In the genomic region with DNA sequence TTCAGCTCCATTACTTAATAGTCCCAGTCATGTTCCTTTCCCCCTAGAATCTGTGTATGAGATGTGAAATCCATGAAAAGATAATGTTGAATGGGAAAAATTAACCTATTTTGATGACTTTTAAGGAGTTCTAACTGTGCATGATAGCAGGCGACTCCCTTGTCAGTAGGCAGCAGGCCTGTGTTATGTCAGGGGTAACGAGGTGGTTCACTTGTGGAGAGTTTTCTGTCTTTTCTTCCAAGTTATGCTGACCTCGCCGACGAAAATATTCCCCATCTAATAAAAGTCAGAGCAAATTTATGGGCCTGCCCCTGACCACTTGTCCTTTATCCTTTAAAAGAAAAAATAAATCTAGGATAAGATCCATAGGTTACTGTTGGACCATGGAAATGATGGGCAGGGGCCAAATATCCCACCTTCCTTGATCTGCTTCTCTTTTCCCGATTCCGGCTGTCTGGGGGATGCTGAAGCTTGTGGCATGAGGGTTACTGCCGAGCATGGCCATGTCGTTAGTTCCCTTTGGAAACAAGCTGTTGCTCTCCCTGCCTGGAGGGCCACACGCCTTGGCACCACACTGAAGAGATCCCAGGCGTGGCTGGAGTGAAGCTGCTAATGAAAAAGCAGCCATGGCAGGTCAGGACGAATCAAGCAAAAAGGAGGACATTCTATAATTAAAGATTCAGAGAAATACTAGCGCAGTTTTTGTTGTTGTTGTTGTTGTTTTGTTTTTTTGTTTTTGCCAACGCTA, we compare ENCODE assay signal across 22 cellular contexts.
DNase-seq lines count a peak whose midpoint lies in the region; TF ChIP-seq lines count a peak whose summit lies in the region.
"Had no signal": no experiment of that assay in that cellular context is flagged by ENCODE, and none has a peak within 500 bp of the region (broad histone marks: within the 10 kb centered on the region; RNA-seq: fewer than 3 reads in every experiment).

No MANE protein-coding gene starts in this region.

- WGBS in SK-N-SH (ENCODE audit: low lambda C conversion rate) = 75% methylated on average over 13 of the region's 14 CpGs
- no CpG with 5 or more reads among the region's 14 CpGs for WGBS in neuronal stem cell (ENCODE audit: extremely low coverage in 2 of 2, insufficient read length in 2 of 2, insufficient replicate concordance in 1 of 2), 2 donors

- no peak for DNase-seq in SK-N-SH
- DNase-seq in fibroblast of villous mesenchyme (ENCODE audit: low read depth) = peak; percentile 81
- no peak for DNase-seq in HPDE6-E6E7 (ENCODE audit: extremely low spot score)
- DNase-seq in neuronal stem cell (ENCODE audit: low spot score) = no peak
- no peak for DNase-seq in CD1c-positive myeloid dendritic cell (ENCODE audit: extremely low spot score)
- DNase-seq in effector memory CD4-positive, alpha-beta T cell = no peak
- DNase-seq: activated gamma-delta T cell, cortex of kidney, Kasumi-1, midbrain, natural killer cell, NCI-H1694, NCI-H2171, NCI-H510A treated with DMSO at 0.1 percent for 48 hours, ovary, T-helper 17 cell, thyroid gland had no signal

- no peak overlapping the region for H3K27ac ChIP-seq in HEK293 (ENCODE audit: extremely low read depth, low read depth, low read length)
- H3K27ac ChIP-seq in SK-N-SH (ENCODE audit: low read depth in 2 of 2, low read length in 1 of 2) = peak overlapping the region in 1 of 2 experiments; percentile 88; a peak in 2 of 4 replicates
- H3K27ac ChIP-seq in rectal smooth muscle tissue (ENCODE audit: low read depth, low read length) = peak overlapping the region; percentile 64
- H3K27ac ChIP-seq in neuronal stem cell (replicated peaks; ENCODE audit: low read length) = no peak overlapping the region
- H3K27ac ChIP-seq in effector memory CD4-positive, alpha-beta T cell (ENCODE audit: insufficient read depth, low read length, poor library complexity, severe bottlenecking) = no peak overlapping the region
- H3K27ac ChIP-seq: GM23248, HL-60, ovary, SJSA1, thyroid gland had no signal

- TF ChIP-seq CTCF in HEK293 (tag by site-specific recombination; IDR thresholded peaks at IDR 0.05) = no peak
- no peak for TF ChIP-seq CTCF in SK-N-SH (IDR thresholded peaks at IDR 0.05)
- no peak for TF ChIP-seq CTCF in fibroblast of villous mesenchyme (IDR thresholded peaks at IDR 0.05; ENCODE audit: insufficient read depth, low read depth, low read length)

- no peak overlapping the region for H2BK120ac ChIP-seq in neuronal stem cell (ENCODE audit: low read depth, low read length)

- H4K8ac ChIP-seq in neuronal stem cell (ENCODE audit: low read depth, low read length) = no peak overlapping the region

- no peaks in the 10 kb centered on the region for H3F3A ChIP-seq in SK-N-SH (replicated peaks; ENCODE audit: insufficient read depth)

- H2BK12ac ChIP-seq in neuronal stem cell (ENCODE audit: low read length) = no peak overlapping the region

- H2AFZ ChIP-seq in SK-N-SH (ENCODE audit: low read depth) = no peak overlapping the region
- H2AFZ ChIP-seq in neuronal stem cell (ENCODE audit: low read length) = no peak overlapping the region
- H2AFZ ChIP-seq: GM23248 had no signal

- no peak for TF ChIP-seq RAD21 in SK-N-SH (IDR thresholded peaks at IDR 0.05; ENCODE audit: low read length)

- H4K20me1 ChIP-seq in SK-N-SH (ENCODE audit: insufficient read depth) = no peaks in the 10 kb centered on the region

- no peaks in the 10 kb centered on the region for H3K9me3 ChIP-seq in HEK293 (ENCODE audit: control insufficient read depth, insufficient read depth, low read depth, low read length)
- no peaks in the 10 kb centered on the region for H3K9me3 ChIP-seq in SK-N-SH
- no peaks in the 10 kb centered on the region for H3K9me3 ChIP-seq in neuronal stem cell (replicated peaks in 1 of 2; ENCODE audit: control insufficient read depth in 2 of 2, insufficient read depth in 1 of 2, low read depth in 1 of 2, low read length in 2 of 2)
- H3K9me3 ChIP-seq in effector memory CD4-positive, alpha-beta T cell (ENCODE audit: control insufficient read depth, low read length) = no peaks in the 10 kb centered on the region
- H3K9me3 ChIP-seq: ovary, thyroid gland had no signal

- POLR2A ChIA-PET in HEK293 (lab: Yijun Ruan, JAX) = no interaction called here
- POLR2A ChIA-PET in SK-N-SH (lab: Yijun Ruan, JAX) = no interaction called here

- H3K4me1 ChIP-seq in HEK293 (ENCODE audit: control insufficient read depth, insufficient read depth, low read length) (peaks cover 14% of the 10 kb centered on the region; the same call in 1 of the 2 replicates), SK-N-SH (ENCODE audit: control insufficient read depth in 1 of 2, insufficient read depth in 2 of 2, low read depth in 1 of 2, low read length in 1 of 2) (peaks cover 6 to 32% of the 10 kb centered on the region in 2 experiments; a peak in 3 of 4 replicates), rectal smooth muscle tissue (ENCODE audit: control insufficient read depth, insufficient read depth, low read length) (peaks cover 18% of the 10 kb centered on the region), neuronal stem cell (ENCODE audit: control insufficient read depth in 2 of 2, insufficient read depth in 1 of 2, low read depth in 1 of 2, low read length in 2 of 2) (peaks cover 5 to 9% of the 10 kb centered on the region in 2 donors)
- no peaks in the 10 kb centered on the region for H3K4me1 ChIP-seq in effector memory CD4-positive, alpha-beta T cell (ENCODE audit: control insufficient read depth, insufficient read depth, low read length, poor library complexity, severe bottlenecking)
- H3K4me1 ChIP-seq: thyroid gland had no signal

- H2BK5ac ChIP-seq in neuronal stem cell (ENCODE audit: low read length) = no peak overlapping the region

- H3K9me2 ChIP-seq in SK-N-SH = no peaks in the 10 kb centered on the region

- H3K27me3 ChIP-seq in SK-N-SH (ENCODE audit: insufficient read depth) = no peaks in the 10 kb centered on the region
- no peaks in the 10 kb centered on the region for H3K27me3 ChIP-seq in rectal smooth muscle tissue (ENCODE audit: control insufficient read depth, insufficient read depth, low read length)
- H3K27me3 ChIP-seq in neuronal stem cell (ENCODE audit: control insufficient read depth in 3 of 3, insufficient read depth in 3 of 3, low read depth in 1 of 3, low read length in 3 of 3) = no peaks in the 10 kb centered on the region
- no peaks in the 10 kb centered on the region for H3K27me3 ChIP-seq in effector memory CD4-positive, alpha-beta T cell (replicated peaks; ENCODE audit: control insufficient read depth, insufficient read depth, low read length, poor library complexity, severe bottlenecking)
- H3K27me3 ChIP-seq: ovary, thyroid gland had no signal

- CTCF ChIA-PET in HEK293 (lab: Yijun Ruan, JAX) (interaction anchor here (0.7 to 1.6 kb wide), 3 partner anchors 269 to 379 kb away, joined by 3 to 4 read pairs (median 3); no protein-coding TSS in a partner anchor), SK-N-SH (lab: Yijun Ruan, JAX) (interaction anchor here (1.1 to 1.7 kb wide), 3 partner anchors 33 to 95 kb away, joined by 4 to 7 read pairs (median 6); a partner anchor contains a TSS)

- H3K36me3 ChIP-seq in HEK293 (ENCODE audit: control insufficient read depth in 2 of 2, insufficient read depth in 1 of 2, low read length in 2 of 2) (no peaks in the 10 kb centered on the region), SK-N-SH (replicated peaks in 1 of 2; ENCODE audit: control insufficient read depth in 1 of 2, insufficient read depth in 2 of 2, low read length in 1 of 2) (no peaks in the 10 kb centered on the region), rectal smooth muscle tissue (ENCODE audit: control insufficient read depth, insufficient read depth, low read length) (no peaks in the 10 kb centered on the region), neuronal stem cell (replicated peaks in 1 of 2; ENCODE audit: control insufficient read depth in 2 of 2, insufficient read depth in 2 of 2, low read length in 2 of 2) (no peaks in the 10 kb centered on the region)
- no peaks in the 10 kb centered on the region for H3K36me3 ChIP-seq in effector memory CD4-positive, alpha-beta T cell (ENCODE audit: control insufficient read depth, insufficient read depth, low read length)
- H3K36me3 ChIP-seq: ovary, SJSA1, thyroid gland had no signal

- no peak overlapping the region for H3K4me2 ChIP-seq in SK-N-SH
- H3K4me2 ChIP-seq in neuronal stem cell (ENCODE audit: insufficient read depth, low read length, poor library complexity, severe bottlenecking) = no peak overlapping the region

- TF ChIP-seq EP300 in SK-N-SH (IDR thresholded peaks at IDR 0.05; ENCODE audit: borderline replicate concordance in 1 of 2, low read depth in 1 of 2, low read length in 1 of 2) = no peak; a peak in 1 of 4 replicates

- H3K18ac ChIP-seq in neuronal stem cell (ENCODE audit: low read length) = no peak overlapping the region

- no peak overlapping the region for H3K4me3 ChIP-seq in HEK293 (ENCODE audit: low read depth, low read length)
- no peak overlapping the region for H3K4me3 ChIP-seq in SK-N-SH (ENCODE audit: low read depth in 2 of 2, low read length in 1 of 2)
- H3K4me3 ChIP-seq in fibroblast of villous mesenchyme (ENCODE audit: low read depth, low read length) = no peak overlapping the region
- H3K4me3 ChIP-seq in rectal smooth muscle tissue (ENCODE audit: low read length) = no peak overlapping the region
- H3K4me3 ChIP-seq in neuronal stem cell (ENCODE audit: low read length in 2 of 2) = no peak overlapping the region
- H3K4me3 ChIP-seq in effector memory CD4-positive, alpha-beta T cell (ENCODE audit: insufficient read depth, low read depth, low read length, poor library complexity, severe bottlenecking) = no peak overlapping the region
- H3K4me3 ChIP-seq: GM23248, ovary, SJSA1, thyroid gland had no signal

- no peak overlapping the region for H4K91ac ChIP-seq in neuronal stem cell (ENCODE audit: low read depth, low read length, poor library complexity)

- H3K23ac ChIP-seq in neuronal stem cell (ENCODE audit: low read depth, low read length, poor library complexity) = no peak overlapping the region

- H3K9ac ChIP-seq in SK-N-SH (no peak overlapping the region), rectal smooth muscle tissue (ENCODE audit: low read length) (no peak overlapping the region), neuronal stem cell (ENCODE audit: low read depth, low read length, poor library complexity) (no peak overlapping the region)
- H3K9ac ChIP-seq: GM23248 had no signal

- no peak overlapping the region for H3K4ac ChIP-seq in neuronal stem cell (ENCODE audit: low read length)

- no peak overlapping the region for H3K14ac ChIP-seq in neuronal stem cell (ENCODE audit: low read length)

- H3K79me2 ChIP-seq in SK-N-SH (ENCODE audit: insufficient read depth) = no peaks in the 10 kb centered on the region

- H2AK5ac ChIP-seq in neuronal stem cell (ENCODE audit: low read depth, low read length) = no peak overlapping the region

- no peaks in the 10 kb centered on the region for H3K79me1 ChIP-seq in neuronal stem cell (ENCODE audit: low read depth, low read length)

- no peak overlapping the region for H2BK15ac ChIP-seq in neuronal stem cell (ENCODE audit: low read length)

TF ChIP-seq in SK-N-SH, 30 proteins besides CTCF, POLR2A, EP300 and RAD21 (continues in another document):
- no peak for TF ChIP-seq GABPA (IDR thresholded peaks at IDR 0.05; ENCODE audit: low read depth)
